ENCODE assay signal across 14 cellular contexts in the genomic region with DNA sequence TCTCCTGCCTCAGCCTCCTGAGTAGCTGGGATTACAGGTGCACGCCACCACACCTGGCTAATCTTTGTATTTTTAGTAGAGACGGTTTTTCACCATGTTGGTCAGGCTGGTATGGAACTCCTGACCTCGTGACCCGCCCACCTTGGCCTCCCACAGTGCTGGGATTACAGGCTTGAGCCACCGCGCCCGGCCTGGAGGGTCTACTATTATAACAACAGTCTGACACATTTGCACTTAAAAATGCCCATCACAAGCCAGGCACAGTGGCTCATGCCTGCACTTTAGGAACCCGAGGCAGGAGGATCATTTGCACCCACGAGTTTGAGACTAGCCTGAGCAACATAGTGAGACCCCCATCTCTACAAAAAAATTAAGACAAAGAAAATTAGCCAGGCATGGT. TPM values are rescaled to one million over a fixed set of nuclear protein-coding genes. Genes with fewer than 3 reads are reported as not detected.
DNase-seq lines count a peak whose midpoint lies in the region; ATAC-seq and TF ChIP-seq lines count a peak whose summit lies in the region.
"Not testable (repeated sequence)": the region's sequence is repeated elsewhere in the genome, so short reads cannot be mapped to it uniquely, and the experiment has no call there.
"Had no signal": no experiment of that assay in that cellular context is flagged by ENCODE, and none has a peak within 500 bp of the region (broad histone marks: within the 10 kb centered on the region; RNA-seq: fewer than 3 reads in every experiment).

No MANE protein-coding gene starts in this region.

- not testable (repeated sequence) for H3K9me3 Mint-ChIP-seq in CD8-positive, alpha-beta memory T cell; memory B cell

- H3K27me3 ChIP-seq in CD8-positive, alpha-beta memory T cell (ENCODE audit: insufficient read depth, low read length, poor library complexity, severe bottlenecking); trophoblast cell (ENCODE audit: insufficient read depth, low read length); sigmoid colon: not testable (repeated sequence)

- H3K27me3 Mint-ChIP-seq in CD8-positive, alpha-beta memory T cell; memory B cell: not testable (repeated sequence)

- peak overlapping the region in 4 of 7 donors; percentile 25 to 73 (median 50) for H3K4me3 Mint-ChIP-seq in CD8-positive, alpha-beta memory T cell
- H3K4me3 Mint-ChIP-seq in memory B cell = peak overlapping the region; percentile 21

- peaks cover 41 to 70% (median 61%) of the 10 kb centered on the region in 3 donors for H3K4me1 Mint-ChIP-seq in CD8-positive, alpha-beta memory T cell
- peaks cover 26% of the 10 kb centered on the region for H3K4me1 Mint-ChIP-seq in memory B cell

- POLR2A ChIA-PET in CD8-positive, alpha-beta memory T cell (lab: Charles Lee) = not testable (repeated sequence)

- H3K4me2 ChIP-seq in trophoblast cell (ENCODE audit: low read length) = not testable (repeated sequence)

- H3K9me3 ChIP-seq in CD8-positive, alpha-beta memory T cell (ENCODE audit: low read length); trophoblast cell (ENCODE audit: insufficient read depth, low read depth, low read length); sigmoid colon: not testable (repeated sequence)

- TF ChIP-seq EP300 in sigmoid colon (IDR thresholded peaks at IDR 0.05) = not testable (repeated sequence)

- H4K12ac ChIP-seq in trophoblast cell (ENCODE audit: low read depth, low read length) = not testable (repeated sequence)

- not testable (repeated sequence) for H2AK5ac ChIP-seq in trophoblast cell (ENCODE audit: low read length)

- TF ChIP-seq POLR2A in sigmoid colon (IDR thresholded peaks at IDR 0.05) = not testable (repeated sequence)

- not testable (repeated sequence) for H3K27ac ChIP-seq in CD8-positive, alpha-beta memory T cell (ENCODE audit: low read depth, low read length); coronary artery; trophoblast cell (ENCODE audit: low read depth, low read length); sigmoid colon

- not testable (repeated sequence) for H2AFZ ChIP-seq in trophoblast cell (ENCODE audit: insufficient read depth, low read length, poor library complexity)

- not testable (repeated sequence) for TF ChIP-seq CTCF in coronary artery (IDR thresholded peaks at IDR 0.05); sigmoid colon (IDR thresholded peaks at IDR 0.05)

- not testable (repeated sequence) for ATAC-seq in memory B cell (ENCODE audit: low read depth)

- H3K79me1 ChIP-seq in trophoblast cell (ENCODE audit: low read length) = peaks cover 12% of the 10 kb centered on the region

- H3K23ac ChIP-seq in trophoblast cell (ENCODE audit: low read length) = not testable (repeated sequence)

- not testable (repeated sequence) for H3K4me3 ChIP-seq in CD8-positive, alpha-beta memory T cell (ENCODE audit: low read length); coronary artery; trophoblast cell (ENCODE audit: low read depth, low read length); sigmoid colon

- H3K4ac ChIP-seq in trophoblast cell (ENCODE audit: low read depth, low read length) = peak overlapping the region; percentile 71

- DNase-seq in CD8-positive, alpha-beta memory T cell; memory B cell (ENCODE audit: low spot score in 2 of 2); trophoblast cell: not testable (repeated sequence)
- DNase-seq in activated T-cell treated with anti-CD3 and anti-CD28 coated beads, Interleukin-2, amount 50 U/mL, for 1 hour = peak; percentile 13
- DNase-seq in coronary artery (ENCODE audit: low spot score) (peak; percentile 12), sigmoid colon (peak; percentile 54)

- H3K36me3 ChIP-seq in CD8-positive, alpha-beta memory T cell (ENCODE audit: insufficient read depth, low read length) = not testable (repeated sequence)
- H3K36me3 ChIP-seq in trophoblast cell (ENCODE audit: control insufficient read depth in 1 of 2, insufficient read depth in 2 of 2, low read length in 2 of 2) (peaks cover 14% of the 10 kb centered on the region in 2 experiments), sigmoid colon (peaks cover 0 to 42% (median under 1%) of the 10 kb centered on the region in 4 donors)

- H2BK12ac ChIP-seq in trophoblast cell (ENCODE audit: low read length) = not testable (repeated sequence)

- peak overlapping the region in 1 of 8 donors; percentile 54 for H3K27ac Mint-ChIP-seq in CD8-positive, alpha-beta memory T cell
- H3K27ac Mint-ChIP-seq in memory B cell = not testable (repeated sequence)

- H3K79me2 ChIP-seq in trophoblast cell (ENCODE audit: control insufficient read depth, insufficient read depth, low read length, poor library complexity) = peaks cover 14% of the 10 kb centered on the region

- not testable (repeated sequence) for H4K91ac ChIP-seq in trophoblast cell (ENCODE audit: low read depth, low read length)

- H3K4me1 ChIP-seq in CD8-positive, alpha-beta memory T cell (ENCODE audit: insufficient read depth, low read length) = peaks cover 49% of the 10 kb centered on the region
- H3K4me1 ChIP-seq in trophoblast cell (ENCODE audit: control insufficient read depth in 1 of 2, insufficient read depth in 2 of 2, low read length in 2 of 2) (peaks cover 10 to 13% of the 10 kb centered on the region in 2 experiments), sigmoid colon (peaks cover 0 to 66% (median 62%) of the 10 kb centered on the region in 4 donors)

- intact Hi-C loops in sigmoid colon (cut with DNase I) = not testable (repeated sequence)

- not testable (repeated sequence) for H2BK5ac ChIP-seq in trophoblast cell (ENCODE audit: low read depth, low read length, poor library complexity)

- H4K8ac ChIP-seq in trophoblast cell (ENCODE audit: low read depth, low read length) = not testable (repeated sequence)

- WGBS in trophoblast cell (ENCODE audit: extremely low coverage, insufficient coverage, insufficient read length) = no CpG with 5 or more reads among the region's 9 CpGs
- 93 to 94% methylated on average over 9 of the region's 9 CpGs for WGBS in sigmoid colon, 2 donors

- not testable (repeated sequence) for H2BK120ac ChIP-seq in trophoblast cell (ENCODE audit: insufficient read depth, low read length, poor library complexity)

- CTCF ChIA-PET in CD8-positive, alpha-beta memory T cell (lab: Charles Lee) = interaction anchor here (0.6 to 0.7 kb wide), 3 partner anchors 12 to 712 kb away, joined by 3 to 4 read pairs (median 3); no protein-coding TSS in a partner anchor

- peaks cover 0 to 52% (median 2%) of the 10 kb centered on the region in 3 donors for H3K36me3 Mint-ChIP-seq in CD8-positive, alpha-beta memory T cell
- H3K36me3 Mint-ChIP-seq in memory B cell = not testable (repeated sequence)

- not testable (repeated sequence) for H3K14ac ChIP-seq in trophoblast cell (ENCODE audit: low read length)

- H3K18ac ChIP-seq in trophoblast cell (ENCODE audit: low read length) = not testable (repeated sequence)

- not testable (repeated sequence) for H3K9ac ChIP-seq in trophoblast cell (ENCODE audit: low read length)

RNA-seq across cellular contexts. Expression of gene IP6K1, which starts 4.1 kb away (rescaled TPM):
- 10 to 100 TPM; 37.1 to 47.5 TPM for total RNA-seq in CD8-positive, alpha-beta memory T cell
- polyA plus RNA-seq in CD8-positive, alpha-beta memory T cell = 26.1 TPM
- polyA plus RNA-seq in trophoblast cell (2013) = 20.4 and 20.9 TPM in 2 replicates
- total RNA-seq in sigmoid colon = 10 to 100 TPM; 29.1 to 37.1 (median 33.7) TPM
- 10 to 100 TPM; 13.8 to 27.1 (median 21.0) TPM for polyA plus RNA-seq in sigmoid colon

RNA-seq across cellular contexts. Expression of gene CDHR4, which starts 17.4 kb away (rescaled TPM):
- total RNA-seq in CD8-positive, alpha-beta memory T cell = not detected
- not detected for polyA plus RNA-seq in CD8-positive, alpha-beta memory T cell
- polyA plus RNA-seq in trophoblast cell (2013) = 0.07 TPM in 1 of 2 replicates, not detected in the other
- total RNA-seq in sigmoid colon = 1 to 10 TPM in 1 of 4 donors, under 1 TPM in 2, not detected in 1; 0.27 to 1.1 (median 0.99) TPM
- polyA plus RNA-seq in sigmoid colon = under 1 TPM in 1 of 3 donors, not detected in 2; 0.16 TPM
- total RNA-seq: A673, G401, GM12878, H7, HT1080, IMR-90 had no signal
- polyA plus RNA-seq: AG04450, CD14-positive monocyte, GM12878, IMR-90 had no signal

RNA-seq across cellular contexts. Expression of gene INKA1, which starts 20.8 kb away (rescaled TPM):
- 1 to 10 TPM; 1.1 to 1.7 TPM for total RNA-seq in CD8-positive, alpha-beta memory T cell
- polyA plus RNA-seq in CD8-positive, alpha-beta memory T cell = 1.1 TPM
- 2.0 and 2.5 TPM in 2 replicates for polyA plus RNA-seq in trophoblast cell (2013)
- 1 to 10 TPM in 3 of 4 donors, under 1 TPM in 1; 0.95 to 5.0 (median 4.1) TPM for total RNA-seq in sigmoid colon
- polyA plus RNA-seq in sigmoid colon = 1 to 10 TPM in 1 of 3 donors, under 1 TPM in 1, not detected in 1; 0.60 to 3.5 TPM

RNA-seq across cellular contexts. Expression of gene UBA7, which starts 31.5 kb away (rescaled TPM):
- total RNA-seq in CD8-positive, alpha-beta memory T cell = 10 to 100 TPM; 57.8 to 58.3 TPM
- 40.7 TPM for polyA plus RNA-seq in CD8-positive, alpha-beta memory T cell
- polyA plus RNA-seq in trophoblast cell (2013) = 2.0 and 2.7 TPM in 2 replicates
- 10 to 100 TPM; 28.5 to 74.2 (median 55.7) TPM for total RNA-seq in sigmoid colon
- 10 to 100 TPM; 15.6 to 92.6 (median 22.9) TPM for polyA plus RNA-seq in sigmoid colon

RNA-seq across cellular contexts. Expression of gene GMPPB, which starts 58.5 kb away (rescaled TPM):
- total RNA-seq in CD8-positive, alpha-beta memory T cell = 10 to 100 TPM; 52.6 to 53.8 TPM
- 24.6 TPM for polyA plus RNA-seq in CD8-positive, alpha-beta memory T cell
- 39.9 and 42.9 TPM in 2 replicates for polyA plus RNA-seq in trophoblast cell (2013)
- total RNA-seq in sigmoid colon = 10 to 100 TPM in 2 of 4 donors, 1 to 10 TPM in 2; 9.9 to 14.3 (median 10.8) TPM
- polyA plus RNA-seq in sigmoid colon = 10 to 100 TPM; 25.2 to 57.5 (median 44.9) TPM
